Comparison of ENCODE assay signal across 1 cellular context in the genomic region with DNA sequence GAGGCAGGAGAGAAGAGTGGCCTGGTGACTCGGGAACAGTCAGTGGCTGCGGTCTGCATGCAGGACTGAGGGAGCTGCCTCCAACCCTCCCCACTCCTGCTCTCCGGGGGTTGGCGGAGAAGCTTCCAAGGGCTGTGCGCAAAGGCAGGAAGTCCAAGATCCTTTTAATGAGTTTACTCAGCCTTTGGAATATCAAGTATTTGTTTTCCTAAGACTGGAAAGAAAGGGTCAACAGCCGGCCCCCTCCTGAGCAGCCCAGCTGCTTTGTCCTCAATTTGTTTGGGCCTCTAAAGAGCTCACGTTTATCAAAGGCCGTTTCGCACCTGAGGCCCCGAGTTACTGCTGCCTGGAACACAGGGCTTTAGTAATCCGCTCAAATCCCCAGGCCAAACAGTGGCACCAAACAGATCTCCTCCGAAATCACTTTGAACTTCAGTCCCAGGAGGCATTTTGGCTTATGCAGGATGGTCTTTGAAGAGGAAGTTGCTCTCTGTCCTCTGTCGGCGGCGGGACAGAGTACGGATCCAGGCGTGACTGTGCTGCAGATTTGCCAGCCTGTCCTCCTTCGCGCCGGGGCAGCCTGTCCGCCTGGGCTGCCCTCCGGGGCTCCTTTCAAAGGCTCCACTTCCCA.
TF ChIP-seq lines count a peak whose summit lies in the region.

No MANE protein-coding gene starts in this region.

TF ChIP-seq in H1, 55 proteins besides CTCF, POLR2A, EP300 and RAD21 (continued from another document):
- TF ChIP-seq SIX5 (IDR thresholded peaks at IDR 0.05; ENCODE audit: low read depth, low read length) (no peak), SP1 (IDR thresholded peaks at IDR 0.05; ENCODE audit: low read depth, low read length) (no peak), RBBP5 (IDR thresholded peaks at IDR 0.05; ENCODE audit: borderline replicate concordance, low read depth, low read length) (no peak), TBP (IDR thresholded peaks at IDR 0.05; ENCODE audit: low read depth, low read length) (0 out of 2 replicates have a peak, but pooled peaks have one; percentile 25), KDM1A (IDR thresholded peaks at IDR 0.05; ENCODE audit: borderline replicate concordance, low read length) (0 out of 2 replicates have a peak, but pooled peaks have one; percentile 63), SUZ12 (IDR thresholded peaks at IDR 0.05; ENCODE audit: low read length) (peak; percentile 28; the same call in 1 of the 2 replicates), NANOG (IDR thresholded peaks at IDR 0.05; ENCODE audit: insufficient read depth, low read depth, low read length, poor library complexity, severe bottlenecking) (peak; percentile 3), CHD2 (IDR thresholded peaks at IDR 0.05; ENCODE audit: low read length) (no peak), HDAC6 (IDR thresholded peaks at IDR 0.05; ENCODE audit: low read depth, low read length) (no peak), ATF2 (IDR thresholded peaks at IDR 0.05; ENCODE audit: low read length) (no peak), EZH2 (IDR thresholded peaks at IDR 0.05; ENCODE audit: low read depth, low read length, severe bottlenecking) (peak; percentile 59), CBX5 (IDR thresholded peaks at IDR 0.05; ENCODE audit: low read depth, low read length) (no peak), FOSL1 (IDR thresholded peaks at IDR 0.05; ENCODE audit: insufficient read depth, low read depth, low read length) (no peak), GTF2F1 (IDR thresholded peaks at IDR 0.05; ENCODE audit: borderline replicate concordance, low read depth, low read length) (no peak), MAFK (IDR thresholded peaks at IDR 0.05; ENCODE audit: low read depth, low read length) (no peak), HDAC2 (IDR thresholded peaks at IDR 0.05; ENCODE audit: borderline replicate concordance in 1 of 2, low read depth in 2 of 2, low read length in 2 of 2) (0 out of 4 replicates have a peak, but pooled peaks of 1 of the 2 experiments have one; percentile 33)
